ENCODE assay signal across 7 cellular contexts in genomic region chr2:190180313-190181065, GRCh38.
A peak's percentile ranks its signal among the peaks of the same experiment; 100 is the strongest.
DNase-seq lines count a peak whose midpoint lies in the region; ATAC-seq and TF ChIP-seq lines count a peak whose summit lies in the region.

No MANE protein-coding gene starts in this region.

- no peaks in the 10 kb centered on the region for H3K36me3 Mint-ChIP-seq in stimulated activated memory B cell treated with anti-CD40 and anti-IgM and Interleukin-4, amounts not matched to agents 10 μg/mL and 1 μg/mL and 100 μg/mL, for 72 hours

- peak; percentile 74 for DNase-seq in GDM1 (lab: John Stamatoyannopoulos, UW)
- peak; percentile 66 for DNase-seq in SHP77 treated with DMSO at 0.1 percent for 48 hours (lab: John Stamatoyannopoulos, UW)
- DNase-seq in dermis blood vessel endothelial cell, result peak; percentile 58

- H3K27me3 Mint-ChIP-seq in stimulated activated memory B cell treated with anti-CD40 and anti-IgM and Interleukin-4, amounts not matched to agents 10 μg/mL and 1 μg/mL and 100 μg/mL, for 72 hours, result no peaks in the 10 kb centered on the region

- H3K27me3 ChIP-seq in liver (ENCODE audit: control insufficient read depth in 4 of 4, insufficient read depth in 4 of 4, low read length in 3 of 4), result no peaks in the 10 kb centered on the region

- H3K27ac Mint-ChIP-seq in stimulated activated memory B cell treated with anti-CD40 and anti-IgM and Interleukin-4, amounts not matched to agents 10 μg/mL and 1 μg/mL and 100 μg/mL, for 72 hours, result peak overlapping the region; percentile 75

- H3K27ac ChIP-seq in liver (ENCODE audit: low read depth in 1 of 2, low read length in 2 of 2), result peak overlapping the region; percentile 59 to 69

- no peak overlapping the region for H3K9ac ChIP-seq in liver (ENCODE audit: low read depth in 1 of 2, low read length in 2 of 2)

- peaks cover 0 to 10% (median 3%) of the 10 kb centered on the region in 4 donors for H3K4me1 ChIP-seq in liver (ENCODE audit: control insufficient read depth in 4 of 4, insufficient read depth in 4 of 4, low read length in 3 of 4)

- H3K36me3 ChIP-seq in liver (ENCODE audit: control insufficient read depth in 4 of 4, insufficient read depth in 3 of 4, low read depth in 1 of 4, low read length in 3 of 4), result no peaks in the 10 kb centered on the region

- peak overlapping the region; percentile 78 for H3K4me3 Mint-ChIP-seq in stimulated activated memory B cell treated with anti-CD40 and anti-IgM and Interleukin-4, amounts not matched to agents 10 μg/mL and 1 μg/mL and 100 μg/mL, for 72 hours

- peaks cover 20% of the 10 kb centered on the region for H3K4me1 Mint-ChIP-seq in stimulated activated memory B cell treated with anti-CD40 and anti-IgM and Interleukin-4, amounts not matched to agents 10 μg/mL and 1 μg/mL and 100 μg/mL, for 72 hours

- ATAC-seq in GM19438 (IDR thresholded peaks at IDR 0.05; ENCODE audit: low read depth, unreplicated experiment) (peak; percentile 81), HG03442 (IDR thresholded peaks at IDR 0.05; ENCODE audit: unreplicated experiment) (peak; percentile 82)
- peak; percentile 87 for ATAC-seq in stimulated activated memory B cell treated with anti-CD40 and anti-IgM and Interleukin-4, amounts not matched to agents 10 μg/mL and 1 μg/mL and 100 μg/mL, for 72 hours

- TF ChIP-seq RAD21 in liver (IDR thresholded peaks at IDR 0.05), result no peak

- WGBS in liver, result 1% methylated on average over 76 of the region's 76 CpGs

- H3K4me3 ChIP-seq in liver (ENCODE audit: low read depth in 1 of 3, low read length in 3 of 3), result peak overlapping the region; percentile 50 to 74 (median 63)

- TF ChIP-seq CTCF in liver (IDR thresholded peaks at IDR 0.05; ENCODE audit: low read depth, low read length, missing input control), result peak; percentile 32

- no peaks in the 10 kb centered on the region for H3K9me3 ChIP-seq in liver (ENCODE audit: control insufficient read depth in 4 of 4, low read length in 3 of 4)

- H3K9me3 Mint-ChIP-seq in stimulated activated memory B cell treated with anti-CD40 and anti-IgM and Interleukin-4, amounts not matched to agents 10 μg/mL and 1 μg/mL and 100 μg/mL, for 72 hours, result no peaks in the 10 kb centered on the region

TF ChIP-seq in liver, 16 proteins besides CTCF, POLR2A, EP300 and RAD21:
- TF ChIP-seq FOXA2 (IDR thresholded peaks at IDR 0.05) (no peak), GABPA (IDR thresholded peaks at IDR 0.05 in 1 of 2, conservative IDR thresholded peaks at IDR 0.05 in 1 of 2) (no peak), SP1 (IDR thresholded peaks at IDR 0.05) (peak; percentile 21), JUND (IDR thresholded peaks at IDR 0.05) (no peak), EGR1 (IDR thresholded peaks at IDR 0.05; ENCODE audit: low read depth in 2 of 2) (no peak), ATF3 (IDR thresholded peaks at IDR 0.05) (no peak), ZBTB33 (IDR thresholded peaks at IDR 0.05) (no peak), MAX (IDR thresholded peaks at IDR 0.05) (no peak), HNF4A (conservative IDR thresholded peaks at IDR 0.05) (peak in 1 of 2 donors; percentile 7), TAF1 (conservative IDR thresholded peaks at IDR 0.05) (peak; percentile 15), YY1 (IDR thresholded peaks at IDR 0.05) (no peak), HNF4G (IDR thresholded peaks at IDR 0.05) (no peak), FOXA1 (IDR thresholded peaks at IDR 0.05) (no peak), RXRA (IDR thresholded peaks at IDR 0.05) (peak in 1 of 2 donors; percentile 27), NR2F2 (IDR thresholded peaks at IDR 0.05) (no peak)
- TF ChIP-seq, protein P1, sequence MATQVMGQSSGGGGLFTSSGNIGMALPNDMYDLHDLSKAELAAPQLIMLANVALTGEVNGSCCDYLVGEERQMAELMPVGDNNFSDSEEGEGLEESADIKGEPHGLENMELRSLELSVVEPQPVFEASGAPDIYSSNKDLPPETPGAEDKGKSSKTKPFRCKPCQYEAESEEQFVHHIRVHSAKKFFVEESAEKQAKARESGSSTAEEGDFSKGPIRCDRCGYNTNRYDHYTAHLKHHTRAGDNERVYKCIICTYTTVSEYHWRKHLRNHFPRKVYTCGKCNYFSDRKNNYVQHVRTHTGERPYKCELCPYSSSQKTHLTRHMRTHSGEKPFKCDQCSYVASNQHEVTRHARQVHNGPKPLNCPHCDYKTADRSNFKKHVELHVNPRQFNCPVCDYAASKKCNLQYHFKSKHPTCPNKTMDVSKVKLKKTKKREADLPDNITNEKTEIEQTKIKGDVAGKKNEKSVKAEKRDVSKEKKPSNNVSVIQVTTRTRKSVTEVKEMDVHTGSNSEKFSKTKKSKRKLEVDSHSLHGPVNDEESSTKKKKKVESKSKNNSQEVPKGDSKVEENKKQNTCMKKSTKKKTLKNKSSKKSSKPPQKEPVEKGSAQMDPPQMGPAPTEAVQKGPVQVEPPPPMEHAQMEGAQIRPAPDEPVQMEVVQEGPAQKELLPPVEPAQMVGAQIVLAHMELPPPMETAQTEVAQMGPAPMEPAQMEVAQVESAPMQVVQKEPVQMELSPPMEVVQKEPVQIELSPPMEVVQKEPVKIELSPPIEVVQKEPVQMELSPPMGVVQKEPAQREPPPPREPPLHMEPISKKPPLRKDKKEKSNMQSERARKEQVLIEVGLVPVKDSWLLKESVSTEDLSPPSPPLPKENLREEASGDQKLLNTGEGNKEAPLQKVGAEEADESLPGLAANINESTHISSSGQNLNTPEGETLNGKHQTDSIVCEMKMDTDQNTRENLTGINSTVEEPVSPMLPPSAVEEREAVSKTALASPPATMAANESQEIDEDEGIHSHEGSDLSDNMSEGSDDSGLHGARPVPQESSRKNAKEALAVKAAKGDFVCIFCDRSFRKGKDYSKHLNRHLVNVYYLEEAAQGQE (IDR thresholded peaks at IDR 0.05), result no peak
TF ChIP-seq in liver: peak in this region for 4.

Comparison
In these comparisons a context has a peak if more than half of its experiments do, and no peak if none do; other contexts are left out.
1. Peak in every context shown above with its lines: DNase-seq, ATAC-seq, H3K4me3 ChIP-seq and H3K27ac ChIP-seq.